In the genomic region with DNA sequence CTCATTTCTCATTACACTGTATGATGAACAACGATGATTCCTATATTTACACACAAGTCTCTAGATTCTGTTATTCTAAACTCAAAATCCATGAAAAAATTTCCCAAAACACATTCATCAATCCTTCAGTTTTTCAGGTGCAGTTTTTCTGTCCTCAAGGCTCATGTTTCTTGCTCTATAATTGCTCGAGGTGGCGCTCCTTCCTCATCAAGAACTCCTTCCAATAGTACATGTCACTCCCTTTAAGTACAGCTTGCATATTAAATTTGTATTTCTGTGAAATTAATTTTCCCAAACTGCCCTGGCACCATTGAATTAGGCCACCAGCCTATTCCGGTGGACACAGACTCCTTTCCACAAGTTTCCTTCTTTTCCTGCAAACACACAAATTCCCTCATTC, we compare ENCODE assay signal across 2 cellular contexts.
TF ChIP-seq lines count a peak whose summit lies in the region.

No MANE protein-coding gene starts in this region.

TF ChIP-seq in SK-N-SH, 30 proteins besides CTCF, POLR2A, EP300 and RAD21 (continued from another document):
- TF ChIP-seq TCF12 (IDR thresholded peaks at IDR 0.05) (no peak), NRF1 (IDR thresholded peaks at IDR 0.05; ENCODE audit: low read depth, low read length) (no peak), MAX (IDR thresholded peaks at IDR 0.05; ENCODE audit: low read depth) (no peak), RXRA (IDR thresholded peaks at IDR 0.05; ENCODE audit: borderline replicate concordance, low read depth) (no peak)
- TF ChIP-seq, protein P1, sequence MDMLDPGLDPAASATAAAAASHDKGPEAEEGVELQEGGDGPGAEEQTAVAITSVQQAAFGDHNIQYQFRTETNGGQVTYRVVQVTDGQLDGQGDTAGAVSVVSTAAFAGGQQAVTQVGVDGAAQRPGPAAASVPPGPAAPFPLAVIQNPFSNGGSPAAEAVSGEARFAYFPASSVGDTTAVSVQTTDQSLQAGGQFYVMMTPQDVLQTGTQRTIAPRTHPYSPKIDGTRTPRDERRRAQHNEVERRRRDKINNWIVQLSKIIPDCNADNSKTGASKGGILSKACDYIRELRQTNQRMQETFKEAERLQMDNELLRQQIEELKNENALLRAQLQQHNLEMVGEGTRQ (IDR thresholded peaks at IDR 0.05; ENCODE audit: borderline replicate concordance, low read depth, low read length), result no peak
- TF ChIP-seq, protein P2, sequence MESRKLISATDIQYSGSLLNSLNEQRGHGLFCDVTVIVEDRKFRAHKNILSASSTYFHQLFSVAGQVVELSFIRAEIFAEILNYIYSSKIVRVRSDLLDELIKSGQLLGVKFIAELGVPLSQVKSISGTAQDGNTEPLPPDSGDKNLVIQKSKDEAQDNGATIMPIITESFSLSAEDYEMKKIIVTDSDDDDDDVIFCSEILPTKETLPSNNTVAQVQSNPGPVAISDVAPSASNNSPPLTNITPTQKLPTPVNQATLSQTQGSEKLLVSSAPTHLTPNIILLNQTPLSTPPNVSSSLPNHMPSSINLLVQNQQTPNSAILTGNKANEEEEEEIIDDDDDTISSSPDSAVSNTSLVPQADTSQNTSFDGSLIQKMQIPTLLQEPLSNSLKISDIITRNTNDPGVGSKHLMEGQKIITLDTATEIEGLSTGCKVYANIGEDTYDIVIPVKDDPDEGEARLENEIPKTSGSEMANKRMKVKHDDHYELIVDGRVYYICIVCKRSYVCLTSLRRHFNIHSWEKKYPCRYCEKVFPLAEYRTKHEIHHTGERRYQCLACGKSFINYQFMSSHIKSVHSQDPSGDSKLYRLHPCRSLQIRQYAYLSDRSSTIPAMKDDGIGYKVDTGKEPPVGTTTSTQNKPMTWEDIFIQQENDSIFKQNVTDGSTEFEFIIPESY (IDR thresholded peaks at IDR 0.05; ENCODE audit: borderline replicate concordance, low read depth), result no peak

TF ChIP-seq in SK-N-SH treated with all-trans-retinoic acid at 6 μM for 48 hours, 23 proteins besides CTCF, POLR2A, EP300 and RAD21 (continued from another document):
- no peak for TF ChIP-seq PATZ1 (CRISPR knock-in tag; IDR thresholded peaks at IDR 0.05; ENCODE audit: borderline replicate concordance)
- TF ChIP-seq ZNF8 (CRISPR knock-in tag; IDR thresholded peaks at IDR 0.05), result no peak
- TF ChIP-seq, protein P3, sequence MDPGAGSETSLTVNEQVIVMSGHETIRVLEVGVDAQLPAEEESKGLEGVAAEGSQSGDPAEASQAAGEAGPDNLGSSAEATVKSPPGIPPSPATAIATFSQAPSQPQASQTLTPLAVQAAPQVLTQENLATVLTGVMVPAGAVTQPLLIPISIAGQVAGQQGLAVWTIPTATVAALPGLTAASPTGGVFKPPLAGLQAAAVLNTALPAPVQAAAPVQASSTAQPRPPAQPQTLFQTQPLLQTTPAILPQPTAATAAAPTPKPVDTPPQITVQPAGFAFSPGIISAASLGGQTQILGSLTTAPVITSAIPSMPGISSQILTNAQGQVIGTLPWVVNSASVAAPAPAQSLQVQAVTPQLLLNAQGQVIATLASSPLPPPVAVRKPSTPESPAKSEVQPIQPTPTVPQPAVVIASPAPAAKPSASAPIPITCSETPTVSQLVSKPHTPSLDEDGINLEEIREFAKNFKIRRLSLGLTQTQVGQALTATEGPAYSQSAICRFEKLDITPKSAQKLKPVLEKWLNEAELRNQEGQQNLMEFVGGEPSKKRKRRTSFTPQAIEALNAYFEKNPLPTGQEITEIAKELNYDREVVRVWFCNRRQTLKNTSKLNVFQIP (CRISPR knock-in tag; IDR thresholded peaks at IDR 0.05; ENCODE audit: borderline replicate concordance, low read depth), result no peak
- TF ChIP-seq ARNTL (CRISPR knock-in tag; IDR thresholded peaks at IDR 0.05; ENCODE audit: borderline replicate concordance, low read depth), result no peak
- no peak for TF ChIP-seq BACH2 (CRISPR knock-in tag; IDR thresholded peaks at IDR 0.05; ENCODE audit: borderline replicate concordance)
- no peak for TF ChIP-seq CSDC2 (CRISPR knock-in tag; IDR thresholded peaks at IDR 0.05)
- TF ChIP-seq, protein P4, sequence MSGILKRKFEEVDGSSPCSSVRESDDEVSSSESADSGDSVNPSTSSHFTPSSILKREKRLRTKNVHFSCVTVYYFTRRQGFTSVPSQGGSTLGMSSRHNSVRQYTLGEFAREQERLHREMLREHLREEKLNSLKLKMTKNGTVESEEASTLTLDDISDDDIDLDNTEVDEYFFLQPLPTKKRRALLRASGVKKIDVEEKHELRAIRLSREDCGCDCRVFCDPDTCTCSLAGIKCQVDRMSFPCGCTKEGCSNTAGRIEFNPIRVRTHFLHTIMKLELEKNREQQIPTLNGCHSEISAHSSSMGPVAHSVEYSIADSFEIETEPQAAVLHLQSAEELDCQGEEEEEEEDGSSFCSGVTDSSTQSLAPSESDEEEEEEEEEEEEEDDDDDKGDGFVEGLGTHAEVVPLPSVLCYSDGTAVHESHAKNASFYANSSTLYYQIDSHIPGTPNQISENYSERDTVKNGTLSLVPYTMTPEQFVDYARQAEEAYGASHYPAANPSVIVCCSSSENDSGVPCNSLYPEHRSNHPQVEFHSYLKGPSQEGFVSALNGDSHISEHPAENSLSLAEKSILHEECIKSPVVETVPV (CRISPR knock-in tag; IDR thresholded peaks at IDR 0.05), result no peak
- no peak for TF ChIP-seq ZNF565 (CRISPR knock-in tag; conservative IDR thresholded peaks at IDR 0.05; ENCODE audit: low read depth)
- no peak for TF ChIP-seq PPARA (CRISPR knock-in tag; IDR thresholded peaks at IDR 0.05; ENCODE audit: borderline replicate concordance)
- TF ChIP-seq ESRRG (CRISPR knock-in tag; IDR thresholded peaks at IDR 0.05), result no peak
